ENCODE assay signal across 1 cellular context in the genomic region with DNA sequence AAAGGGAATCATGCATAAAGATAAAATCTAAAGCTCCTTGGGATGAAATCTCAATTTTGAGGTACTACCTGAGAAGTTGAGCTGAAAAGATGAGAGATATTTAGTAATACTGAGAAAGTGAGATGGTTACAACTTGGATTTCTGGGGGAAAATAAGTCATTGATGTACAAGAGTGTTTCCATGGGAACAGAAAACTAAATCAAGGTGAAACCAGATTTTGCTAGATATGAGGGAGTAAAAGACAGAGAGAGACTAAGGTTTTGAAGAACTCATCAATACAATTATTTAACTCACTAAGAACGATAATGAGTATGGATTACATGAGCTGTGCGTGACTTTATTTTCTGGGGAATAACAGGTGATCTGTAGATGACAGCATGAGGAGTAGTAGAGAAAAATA.
A peak's percentile ranks its signal among the peaks of the same experiment; 100 is the strongest.
TF ChIP-seq lines count a peak whose summit lies in the region.

No MANE protein-coding gene starts in this region.

TF ChIP-seq in K562, 482 proteins besides CTCF, POLR2A, EP300 and RAD21:
- TF ChIP-seq, protein P1, sequence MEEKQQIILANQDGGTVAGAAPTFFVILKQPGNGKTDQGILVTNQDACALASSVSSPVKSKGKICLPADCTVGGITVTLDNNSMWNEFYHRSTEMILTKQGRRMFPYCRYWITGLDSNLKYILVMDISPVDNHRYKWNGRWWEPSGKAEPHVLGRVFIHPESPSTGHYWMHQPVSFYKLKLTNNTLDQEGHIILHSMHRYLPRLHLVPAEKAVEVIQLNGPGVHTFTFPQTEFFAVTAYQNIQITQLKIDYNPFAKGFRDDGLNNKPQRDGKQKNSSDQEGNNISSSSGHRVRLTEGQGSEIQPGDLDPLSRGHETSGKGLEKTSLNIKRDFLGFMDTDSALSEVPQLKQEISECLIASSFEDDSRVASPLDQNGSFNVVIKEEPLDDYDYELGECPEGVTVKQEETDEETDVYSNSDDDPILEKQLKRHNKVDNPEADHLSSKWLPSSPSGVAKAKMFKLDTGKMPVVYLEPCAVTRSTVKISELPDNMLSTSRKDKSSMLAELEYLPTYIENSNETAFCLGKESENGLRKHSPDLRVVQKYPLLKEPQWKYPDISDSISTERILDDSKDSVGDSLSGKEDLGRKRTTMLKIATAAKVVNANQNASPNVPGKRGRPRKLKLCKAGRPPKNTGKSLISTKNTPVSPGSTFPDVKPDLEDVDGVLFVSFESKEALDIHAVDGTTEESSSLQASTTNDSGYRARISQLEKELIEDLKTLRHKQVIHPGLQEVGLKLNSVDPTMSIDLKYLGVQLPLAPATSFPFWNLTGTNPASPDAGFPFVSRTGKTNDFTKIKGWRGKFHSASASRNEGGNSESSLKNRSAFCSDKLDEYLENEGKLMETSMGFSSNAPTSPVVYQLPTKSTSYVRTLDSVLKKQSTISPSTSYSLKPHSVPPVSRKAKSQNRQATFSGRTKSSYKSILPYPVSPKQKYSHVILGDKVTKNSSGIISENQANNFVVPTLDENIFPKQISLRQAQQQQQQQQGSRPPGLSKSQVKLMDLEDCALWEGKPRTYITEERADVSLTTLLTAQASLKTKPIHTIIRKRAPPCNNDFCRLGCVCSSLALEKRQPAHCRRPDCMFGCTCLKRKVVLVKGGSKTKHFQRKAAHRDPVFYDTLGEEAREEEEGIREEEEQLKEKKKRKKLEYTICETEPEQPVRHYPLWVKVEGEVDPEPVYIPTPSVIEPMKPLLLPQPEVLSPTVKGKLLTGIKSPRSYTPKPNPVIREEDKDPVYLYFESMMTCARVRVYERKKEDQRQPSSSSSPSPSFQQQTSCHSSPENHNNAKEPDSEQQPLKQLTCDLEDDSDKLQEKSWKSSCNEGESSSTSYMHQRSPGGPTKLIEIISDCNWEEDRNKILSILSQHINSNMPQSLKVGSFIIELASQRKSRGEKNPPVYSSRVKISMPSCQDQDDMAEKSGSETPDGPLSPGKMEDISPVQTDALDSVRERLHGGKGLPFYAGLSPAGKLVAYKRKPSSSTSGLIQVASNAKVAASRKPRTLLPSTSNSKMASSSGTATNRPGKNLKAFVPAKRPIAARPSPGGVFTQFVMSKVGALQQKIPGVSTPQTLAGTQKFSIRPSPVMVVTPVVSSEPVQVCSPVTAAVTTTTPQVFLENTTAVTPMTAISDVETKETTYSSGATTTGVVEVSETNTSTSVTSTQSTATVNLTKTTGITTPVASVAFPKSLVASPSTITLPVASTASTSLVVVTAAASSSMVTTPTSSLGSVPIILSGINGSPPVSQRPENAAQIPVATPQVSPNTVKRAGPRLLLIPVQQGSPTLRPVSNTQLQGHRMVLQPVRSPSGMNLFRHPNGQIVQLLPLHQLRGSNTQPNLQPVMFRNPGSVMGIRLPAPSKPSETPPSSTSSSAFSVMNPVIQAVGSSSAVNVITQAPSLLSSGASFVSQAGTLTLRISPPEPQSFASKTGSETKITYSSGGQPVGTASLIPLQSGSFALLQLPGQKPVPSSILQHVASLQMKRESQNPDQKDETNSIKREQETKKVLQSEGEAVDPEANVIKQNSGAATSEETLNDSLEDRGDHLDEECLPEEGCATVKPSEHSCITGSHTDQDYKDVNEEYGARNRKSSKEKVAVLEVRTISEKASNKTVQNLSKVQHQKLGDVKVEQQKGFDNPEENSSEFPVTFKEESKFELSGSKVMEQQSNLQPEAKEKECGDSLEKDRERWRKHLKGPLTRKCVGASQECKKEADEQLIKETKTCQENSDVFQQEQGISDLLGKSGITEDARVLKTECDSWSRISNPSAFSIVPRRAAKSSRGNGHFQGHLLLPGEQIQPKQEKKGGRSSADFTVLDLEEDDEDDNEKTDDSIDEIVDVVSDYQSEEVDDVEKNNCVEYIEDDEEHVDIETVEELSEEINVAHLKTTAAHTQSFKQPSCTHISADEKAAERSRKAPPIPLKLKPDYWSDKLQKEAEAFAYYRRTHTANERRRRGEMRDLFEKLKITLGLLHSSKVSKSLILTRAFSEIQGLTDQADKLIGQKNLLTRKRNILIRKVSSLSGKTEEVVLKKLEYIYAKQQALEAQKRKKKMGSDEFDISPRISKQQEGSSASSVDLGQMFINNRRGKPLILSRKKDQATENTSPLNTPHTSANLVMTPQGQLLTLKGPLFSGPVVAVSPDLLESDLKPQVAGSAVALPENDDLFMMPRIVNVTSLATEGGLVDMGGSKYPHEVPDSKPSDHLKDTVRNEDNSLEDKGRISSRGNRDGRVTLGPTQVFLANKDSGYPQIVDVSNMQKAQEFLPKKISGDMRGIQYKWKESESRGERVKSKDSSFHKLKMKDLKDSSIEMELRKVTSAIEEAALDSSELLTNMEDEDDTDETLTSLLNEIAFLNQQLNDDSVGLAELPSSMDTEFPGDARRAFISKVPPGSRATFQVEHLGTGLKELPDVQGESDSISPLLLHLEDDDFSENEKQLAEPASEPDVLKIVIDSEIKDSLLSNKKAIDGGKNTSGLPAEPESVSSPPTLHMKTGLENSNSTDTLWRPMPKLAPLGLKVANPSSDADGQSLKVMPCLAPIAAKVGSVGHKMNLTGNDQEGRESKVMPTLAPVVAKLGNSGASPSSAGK (IDR thresholded peaks at IDR 0.05): no peak
- TF ChIP-seq RFX1 (IDR thresholded peaks at IDR 0.05): peak; percentile 17; the same call in 1 of the 2 replicates
